Comparison of ENCODE assay signal across 8 cellular contexts in the genomic region with DNA sequence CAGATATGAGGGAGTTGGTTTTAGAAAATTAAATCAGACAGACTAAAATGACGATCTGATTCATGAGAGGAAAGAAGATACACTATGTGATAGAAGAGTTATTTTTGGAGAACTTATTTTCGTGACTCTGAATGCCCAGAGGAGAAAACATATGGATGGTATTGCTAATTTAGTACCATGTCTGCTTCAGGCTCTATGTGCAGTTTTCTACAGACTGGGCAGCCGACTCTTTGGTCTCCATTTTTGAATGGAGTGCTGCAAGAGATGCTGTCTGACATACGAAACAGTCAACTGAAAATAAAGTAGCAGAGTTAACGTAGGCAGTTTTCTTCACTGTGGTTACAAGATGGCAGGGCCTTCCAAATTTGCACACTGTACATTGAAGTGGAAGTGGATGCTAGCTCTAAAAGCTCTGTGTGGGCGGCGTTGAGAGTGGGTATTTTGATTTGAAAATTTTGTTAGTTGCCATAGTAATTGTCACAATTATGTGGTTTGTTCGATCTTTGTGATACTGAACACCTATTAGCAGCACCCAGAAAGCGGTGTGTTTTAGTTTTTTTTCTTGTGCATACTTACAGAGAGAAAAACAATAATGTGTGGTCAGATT.
DNase-seq lines count a peak whose midpoint lies in the region; TF ChIP-seq lines count a peak whose summit lies in the region.

No MANE protein-coding gene starts in this region.

- intact Hi-C loops in lower leg skin (cut with DNase I; ENCODE audit: low total_unique reads), result no loop called here

- H3K36me3 Mint-ChIP-seq in activated naive CD4-positive, alpha-beta T cell treated with anti-CD3 and anti-CD28 coated beads, Interleukin-2, amount 10 ng/mL, durations not matched to agents 7 days and 5 days, result peaks cover 29% of the 10 kb centered on the region
- no peaks in the 10 kb centered on the region for H3K36me3 Mint-ChIP-seq in nephron (ENCODE audit: low read depth)

- H3K9me3 Mint-ChIP-seq in activated naive CD4-positive, alpha-beta T cell treated with anti-CD3 and anti-CD28 coated beads, Interleukin-2, amount 10 ng/mL, durations not matched to agents 7 days and 5 days, result peaks cover 13% of the 10 kb centered on the region
- H3K9me3 Mint-ChIP-seq in nephron, result peaks cover 17% of the 10 kb centered on the region

- H3F3A ChIP-seq in GM23248 (ENCODE audit: insufficient read depth), result no peaks in the 10 kb centered on the region

- no peaks in the 10 kb centered on the region for H4K20me1 ChIP-seq in GM23248 (ENCODE audit: insufficient read depth)

- DNase-seq in GM13977 (ENCODE audit: low spot score) (peak; percentile 49), GM23248 (no peak), NCI-H748 treated with DMSO at 0.1 percent for 48 hours (lab: John Stamatoyannopoulos, UW) (peak; percentile 37), SJCRH30 (no peak), lower leg skin (ENCODE audit: low spot score in 2 of 2) (no peak), DMS153 (lab: John Stamatoyannopoulos, UW) (no peak)
- peak; percentile 61 for DNase-seq in activated naive CD4-positive, alpha-beta T cell treated with anti-CD3 and anti-CD28 coated beads, Interleukin-2, amount 10 ng/mL, durations not matched to agents 7 days and 5 days

- H3K27me3 ChIP-seq in GM23248 (replicated peaks; ENCODE audit: insufficient read depth) (peaks cover 20% of the 10 kb centered on the region), SJCRH30 (no peaks in the 10 kb centered on the region)

- CTCF ChIA-PET in activated naive CD4-positive, alpha-beta T cell treated with anti-CD3 and anti-CD28 coated beads, Interleukin-2, amount 10 ng/mL, durations not matched to agents 7 days and 5 days (lab: Charles Lee), result interaction anchor here (1.0 to 1.3 kb wide), 2 partner anchors 17 to 87 kb away, joined by 3 to 6 read pairs; no protein-coding TSS in a partner anchor

- no peak for TF ChIP-seq POLR2A in lower leg skin (IDR thresholded peaks at IDR 0.05)

- TF ChIP-seq CTCF in GM13977 (IDR thresholded peaks at IDR 0.05; ENCODE audit: extremely low read depth, insufficient read depth, missing control alignments) (no peak), nephron (IDR thresholded peaks at IDR 0.05; ENCODE audit: unreplicated experiment in 3 of 3) (no peak), lower leg skin (IDR thresholded peaks at IDR 0.05) (no peak)

- H3K9me3 ChIP-seq in GM23248 (ENCODE audit: low read depth), result no peaks in the 10 kb centered on the region
- H3K9me3 ChIP-seq in SJCRH30 (replicated peaks), result 0 out of 2 replicates have a peak, but pooled peaks cover 5% of the 10 kb centered on the region

- no peaks in the 10 kb centered on the region for H3K79me2 ChIP-seq in GM23248 (ENCODE audit: insufficient read depth)

- 0 out of 2 replicates have a peak overlapping the region, but pooled peaks have one; percentile 61 for H2AFZ ChIP-seq in GM23248

- H3K9me2 ChIP-seq in GM23248 (ENCODE audit: insufficient read depth), result no peaks in the 10 kb centered on the region

- H3K4me3 Mint-ChIP-seq in activated naive CD4-positive, alpha-beta T cell treated with anti-CD3 and anti-CD28 coated beads, Interleukin-2, amount 10 ng/mL, durations not matched to agents 7 days and 5 days, result peak overlapping the region; percentile 74
- H3K4me3 Mint-ChIP-seq in nephron, result peak overlapping the region in 1 of 3 experiments; percentile 63

- no peak overlapping the region for H3K4me2 ChIP-seq in GM23248 (ENCODE audit: unreplicated experiment)

- H3K4me3 ChIP-seq in GM23248 (no peak overlapping the region), SJCRH30 (no peak overlapping the region), lower leg skin (ENCODE audit: low read depth, poor library complexity, severe bottlenecking) (no peak overlapping the region)

- H3K4me1 ChIP-seq in GM23248 (ENCODE audit: insufficient read depth) (no peaks in the 10 kb centered on the region), SJCRH30 (peaks cover 5% of the 10 kb centered on the region; the same call in 1 of the 2 replicates)

- no peak overlapping the region for H3K9ac ChIP-seq in GM23248

- peaks cover 41% of the 10 kb centered on the region for H3K4me1 Mint-ChIP-seq in activated naive CD4-positive, alpha-beta T cell treated with anti-CD3 and anti-CD28 coated beads, Interleukin-2, amount 10 ng/mL, durations not matched to agents 7 days and 5 days
- H3K4me1 Mint-ChIP-seq in nephron, result peaks cover 20% of the 10 kb centered on the region

- H3K27ac ChIP-seq in GM23248 (no peak overlapping the region), SJCRH30 (no peak overlapping the region)

- in situ Hi-C loops in GM13977 (cut with MboI; ENCODE audit: low pct_unique_long_range_greater_than_20kb, low sequenced_read_pairs, unreplicated experiment) (no loop called here), GM23248 (cut with MboI) (no loop called here)

- H3K27ac Mint-ChIP-seq in activated naive CD4-positive, alpha-beta T cell treated with anti-CD3 and anti-CD28 coated beads, Interleukin-2, amount 10 ng/mL, durations not matched to agents 7 days and 5 days, result peak overlapping the region; percentile 92
- H3K27ac Mint-ChIP-seq in nephron, result peak overlapping the region; percentile 77 to 85 (median 83)

- H3K27me3 Mint-ChIP-seq in activated naive CD4-positive, alpha-beta T cell treated with anti-CD3 and anti-CD28 coated beads, Interleukin-2, amount 10 ng/mL, durations not matched to agents 7 days and 5 days, result no peaks in the 10 kb centered on the region
- H3K27me3 Mint-ChIP-seq in nephron (ENCODE audit: low read depth), result peaks cover 4% of the 10 kb centered on the region

- H3K36me3 ChIP-seq in GM23248 (ENCODE audit: low read depth) (no peaks in the 10 kb centered on the region), SJCRH30 (no peaks in the 10 kb centered on the region)

- WGBS in GM23248 (ENCODE audit: low coverage in 1 of 2, low lambda C conversion rate in 2 of 2, missing lambda C conversion rate in 2 of 2), 2 experiments, result 86 to 87% methylated on average over 9 of the region's 9 CpGs
- 66% methylated on average over 9 of the region's 9 CpGs for WGBS in lower leg skin, 2 donors

Comparison
In these comparisons a context has a peak if more than half of its experiments do, and no peak if none do; other contexts are left out.
1. DNase-seq: peak in GM13977 (single experiment), NCI-H748 treated with DMSO at 0.1 percent for 48 hours (single experiment) and activated naive CD4-positive, alpha-beta T cell treated with anti-CD3 and anti-CD28 coated beads, Interleukin-2, amount 10 ng/mL, durations not matched to agents 7 days and 5 days (single experiment); none in GM23248 (single experiment), SJCRH30 (0 of 2), lower leg skin (0 of 2) and DMS153 (single experiment).